In the genomic region with DNA sequence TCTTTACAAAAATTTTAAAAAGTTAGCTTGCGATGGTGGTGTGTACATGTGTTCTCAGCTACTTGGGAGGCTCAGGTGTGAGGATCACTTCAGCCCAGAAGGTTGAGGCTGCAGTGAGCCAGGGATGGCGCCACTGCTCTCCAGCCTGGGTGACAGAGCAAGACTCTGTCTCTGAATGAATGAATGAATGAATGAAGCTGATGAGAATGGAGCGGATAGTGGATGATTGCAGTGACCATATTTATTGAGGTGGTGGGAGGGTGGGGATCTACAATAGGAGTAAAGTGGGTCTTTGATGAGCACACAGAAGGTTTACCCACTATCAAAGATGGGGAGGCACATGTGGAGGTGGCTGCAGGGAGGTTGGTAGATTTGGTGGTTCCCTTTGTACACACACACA, we compare ENCODE assay signal across 20 cellular contexts.
"Had no signal": no experiment of that assay in that cellular context is flagged by ENCODE, and none has a peak within 500 bp of the region (broad histone marks: within the 10 kb centered on the region; RNA-seq: fewer than 3 reads in every experiment).

No MANE protein-coding gene starts in this region.

- H3K4me3 Mint-ChIP-seq: activated T-helper 1 cell treated with anti-CD3 and anti-CD28 coated beads, Interleukin-12 subunit alpha, Interleukin-12 subunit beta, Interleukin-2, Interleukin-4 antibody, amounts not matched to agents 30 ng/mL and 10 ng/mL and 1 ng/mL, durations not matched to agents 14 hours and 24 hours and 36 hours; neural crest cell; WTC11 had no signal

- ATAC-seq: WTC11 had no signal

- H3K9me3 ChIP-seq: breast epithelium, esophagus muscularis mucosa, left ventricle myocardium inferior, pancreas, sigmoid colon, transverse colon had no signal

- H3K27me3 ChIP-seq: breast epithelium, esophagus muscularis mucosa, pancreas, sigmoid colon, transverse colon had no signal

- H3K27ac Mint-ChIP-seq: WTC11 had no signal

- H3K27ac ChIP-seq: breast epithelium, esophagus muscularis mucosa, left ventricle myocardium inferior, sigmoid colon, transverse colon had no signal

- H3K36me3 ChIP-seq: breast epithelium, esophagus muscularis mucosa, left ventricle myocardium inferior, pancreas, sigmoid colon, transverse colon had no signal

- H3K4me3 ChIP-seq: breast epithelium, esophagus muscularis mucosa, left ventricle myocardium inferior, pancreas, sigmoid colon, transverse colon had no signal

- H3K4me1 Mint-ChIP-seq: neural crest cell had no signal

- DNase-seq: activated CD4-positive, alpha-beta T cell treated with anti-CD3 and anti-CD28 coated beads for 48 hours; activated naive CD4-positive, alpha-beta T cell treated with Interleukin-2 at 50 U/mL for 16 hours; aorta; glutamatergic neuron; hypothalamus; left ventricle myocardium inferior; mesendoderm; pancreas; sigmoid colon; stimulated activated CD4-positive, alpha-beta T cell treated with anti-CD3 and anti-CD28 coated beads, Interleukin-15, amount 100 ng/mL, for 24 hours; stimulated activated CD4-positive, alpha-beta T cell treated with anti-CD3 and anti-CD28 coated beads, Interleukin-4, amount 100 ng/mL, for 1 hour; stimulated activated naive CD4-positive, alpha-beta T cell treated with Interleukin-2 at 50 U/mL for 16 hours; SW 1271; transverse colon had no signal

- FAIRE-seq: pancreas, TTC549 had no signal

- H3K9me3 Mint-ChIP-seq: activated T-helper 1 cell treated with anti-CD3 and anti-CD28 coated beads, Interleukin-12 subunit alpha, Interleukin-12 subunit beta, Interleukin-2, Interleukin-4 antibody, amounts not matched to agents 30 ng/mL and 10 ng/mL and 1 ng/mL, durations not matched to agents 14 hours and 24 hours and 36 hours had no signal

- H3K4me1 ChIP-seq: breast epithelium, sigmoid colon, transverse colon had no signal

- H3K36me3 Mint-ChIP-seq: WTC11 had no signal
